Comparison of ENCODE assay signal across 12 cellular contexts in the genomic region with DNA sequence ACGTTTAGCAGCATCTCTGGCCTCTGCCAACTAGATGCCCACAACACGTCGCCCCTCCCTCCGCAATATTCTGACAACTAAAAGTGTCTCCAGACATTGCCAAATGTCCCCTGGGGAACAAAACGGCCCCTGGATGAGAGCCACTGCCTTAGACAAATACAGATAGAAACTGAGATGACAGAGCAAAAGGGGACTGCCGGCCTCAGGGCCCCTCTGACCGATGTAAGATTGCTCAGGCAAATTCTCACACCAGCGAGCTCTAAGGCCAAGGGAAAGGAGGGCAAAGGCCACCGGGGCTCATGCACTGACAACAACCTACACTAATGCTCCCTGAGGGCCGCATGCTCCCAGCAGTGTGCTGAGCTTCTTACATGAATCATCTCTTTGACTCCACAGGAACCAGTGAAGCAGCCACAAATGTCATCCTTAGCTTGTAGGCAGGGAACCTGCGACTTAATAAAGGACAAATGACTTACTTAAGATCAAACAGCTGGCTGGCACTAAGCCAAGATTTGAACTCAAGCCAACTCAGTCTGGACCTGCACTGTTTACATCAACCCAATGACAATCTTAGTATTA.
DNase-seq lines count a peak whose midpoint lies in the region; ATAC-seq, FAIRE-seq and TF ChIP-seq lines count a peak whose summit lies in the region.
"Had no signal": no experiment of that assay in that cellular context is flagged by ENCODE, and none has a peak within 500 bp of the region (broad histone marks: within the 10 kb centered on the region; RNA-seq: fewer than 3 reads in every experiment).

No MANE protein-coding gene starts in this region.

- H3K27me3 Mint-ChIP-seq in T-helper 2 cell treated with Interferon-gamma antibody and Interleukin-4, amounts not matched to agents 5 μg/mL and 100 μg/mL, for 36 hours (ENCODE audit: low read depth) = peaks cover 16% of the 10 kb centered on the region

- intact Hi-C loops in GM12878 (cut with micrococcal nuclease; ENCODE audit: unreplicated experiment) = no loop called here

- no peaks in the 10 kb centered on the region for H3K9me3 Mint-ChIP-seq in T-helper 2 cell treated with Interferon-gamma antibody and Interleukin-4, amounts not matched to agents 5 μg/mL and 100 μg/mL, for 36 hours

- H3K27ac ChIP-seq in GM12878 (ENCODE audit: control insufficient read depth, insufficient read depth) (no peak overlapping the region), hepatocyte (no peak overlapping the region)
- H3K27ac ChIP-seq: suprapubic skin, WERI-Rb-1 had no signal

- H2AFZ ChIP-seq in GM12878 (ENCODE audit: control insufficient read depth, low read depth, low read length) (no peak overlapping the region), hepatocyte (no peak overlapping the region)

- TF ChIP-seq EP300 in GM12878 (IDR thresholded peaks at IDR 0.05; ENCODE audit: borderline replicate concordance in 1 of 2, control insufficient read depth in 1 of 2, low read depth in 2 of 2, low read length in 2 of 2) = no peak

- H3K27me3 ChIP-seq in GM12878 (replicated peaks in 1 of 2; ENCODE audit: control insufficient read depth in 2 of 2, insufficient read depth in 2 of 2, low read length in 1 of 2) (no peaks in the 10 kb centered on the region; a peak in 1 of 4 replicates), hepatocyte (no peaks in the 10 kb centered on the region)
- H3K27me3 ChIP-seq: suprapubic skin had no signal

- no peak for FAIRE-seq in GM12878 (lab: Jason Lieb, UNC)
- FAIRE-seq: GM19239 had no signal

- no peaks in the 10 kb centered on the region for H3K4me1 Mint-ChIP-seq in T-helper 2 cell treated with Interferon-gamma antibody and Interleukin-4, amounts not matched to agents 5 μg/mL and 100 μg/mL, for 36 hours (ENCODE audit: low read depth)

- RAD21 ChIA-PET in GM12878 (lab: Charles Lee; ENCODE audit: unreplicated experiment) = no interaction called here

- H3K79me2 ChIP-seq in GM12878 (ENCODE audit: control insufficient read depth, insufficient read depth, low read length) (no peaks in the 10 kb centered on the region), hepatocyte (no peaks in the 10 kb centered on the region)

- no peaks in the 10 kb centered on the region for H3K9me2 ChIP-seq in hepatocyte (replicated peaks; ENCODE audit: insufficient read depth)

- ATAC-seq in GM12878 (peak; percentile 28; the same call in 1 of the 3 replicates), GM18907 (IDR thresholded peaks at IDR 0.05; ENCODE audit: unreplicated experiment) (no peak), HG03354 (IDR thresholded peaks at IDR 0.05; ENCODE audit: poor library complexity, severe bottlenecking, unreplicated experiment) (no peak)

- peak; percentile 55 for DNase-seq in AG20443 (ENCODE audit: low spot score)
- DNase-seq in HT1080 (ENCODE audit: low read depth) = peak; percentile 11
- no peak for DNase-seq in GM12878 (ENCODE audit: low read depth, low spot score)
- DNase-seq in hepatocyte (ENCODE audit: low spot score) = peak; percentile 46
- DNase-seq in pons (ENCODE audit: low spot score) = no peak
- DNase-seq in T-helper 2 cell treated with Interferon-gamma antibody and Interleukin-4, amounts not matched to agents 5 μg/mL and 100 μg/mL, for 36 hours (ENCODE audit: low spot score) = no peak
- DNase-seq: occipital lobe, WERI-Rb-1 had no signal

- no peak overlapping the region for H3K27ac Mint-ChIP-seq in T-helper 2 cell treated with Interferon-gamma antibody and Interleukin-4, amounts not matched to agents 5 μg/mL and 100 μg/mL, for 36 hours

- in situ Hi-C loops in GM12878 (cut with MboI) = no loop called here

- H3K9me3 ChIP-seq in GM12878 (replicated peaks; ENCODE audit: control insufficient read depth, insufficient read depth, low read length) (no peaks in the 10 kb centered on the region), hepatocyte (ENCODE audit: low read depth) (no peaks in the 10 kb centered on the region)
- H3K9me3 ChIP-seq: suprapubic skin had no signal

- no peak for TF ChIP-seq CTCF in GM12878 (IDR thresholded peaks at IDR 0.05 in 2 of 3, conservative IDR thresholded peaks at IDR 0.05 in 1 of 3; ENCODE audit: control insufficient read depth in 2 of 3, extremely low read depth in 1 of 3, insufficient read depth in 1 of 3, low read depth in 3 of 3, low read length in 3 of 3)
- no peak for TF ChIP-seq CTCF in hepatocyte (IDR thresholded peaks at IDR 0.05; ENCODE audit: poor library complexity)

- SMC1A ChIA-PET in GM12878 (lab: Charles Lee; ENCODE audit: uncharacterized antibody, unreplicated experiment) = no interaction called here

- no peak overlapping the region for H3K4me3 ChIP-seq in GM12878
- no peak overlapping the region for H3K4me3 ChIP-seq in hepatocyte
- H3K4me3 ChIP-seq: suprapubic skin had no signal

- no peak overlapping the region for H3K4me2 ChIP-seq in GM12878 (ENCODE audit: control insufficient read depth, insufficient read depth)
- H3K4me2 ChIP-seq in hepatocyte = no peak overlapping the region

- TF ChIP-seq RAD21 in GM12878 (IDR thresholded peaks at IDR 0.05; ENCODE audit: insufficient read depth, low read depth, low read length) = no peak

- H3K4me1 ChIP-seq in GM12878 (ENCODE audit: control insufficient read depth, insufficient read depth, low read length) (no peaks in the 10 kb centered on the region), hepatocyte (ENCODE audit: insufficient read depth) (peaks cover 16% of the 10 kb centered on the region)

- H3K4me3 Mint-ChIP-seq in T-helper 2 cell treated with Interferon-gamma antibody and Interleukin-4, amounts not matched to agents 5 μg/mL and 100 μg/mL, for 36 hours = no peak overlapping the region

- POLR2A ChIA-PET in GM12878 (lab: Charles Lee) = no interaction called here

- H3K36me3 ChIP-seq in GM12878 (ENCODE audit: control insufficient read depth in 2 of 2, insufficient read depth in 2 of 2, low read length in 1 of 2) = no peaks in the 10 kb centered on the region
- H3K36me3 ChIP-seq in hepatocyte (replicated peaks; ENCODE audit: insufficient read depth, low read depth) = no peaks in the 10 kb centered on the region
- H3K36me3 ChIP-seq: suprapubic skin, WERI-Rb-1 had no signal

- BruUV-seq in GM12878 (replicated peaks; lab: Mats Ljungman, UMichigan) = no TSS peak

- no peak overlapping the region for H3K9ac ChIP-seq in GM12878 (ENCODE audit: control insufficient read depth, insufficient read depth, low read length)

- CTCF ChIA-PET in GM12878 (lab: Yijun Ruan, JAX) = interaction anchor here (0.7 kb wide), 1 partner anchor 1519 kb away, joined by 3 read pairs; no protein-coding TSS in a partner anchor

- TF ChIP-seq POLR2A in GM12878 (IDR thresholded peaks at IDR 0.05; ENCODE audit: low read depth, low read length) = no peak

- H3K36me3 Mint-ChIP-seq in T-helper 2 cell treated with Interferon-gamma antibody and Interleukin-4, amounts not matched to agents 5 μg/mL and 100 μg/mL, for 36 hours (ENCODE audit: low read depth) = no peaks in the 10 kb centered on the region

- WGBS in GM12878 (ENCODE audit: insufficient coverage, insufficient replicate concordance, low lambda C conversion rate, missing lambda C conversion rate) = 16% methylated on average over 11 of the region's 11 CpGs
- 58% methylated on average over 11 of the region's 11 CpGs for WGBS in hepatocyte (ENCODE audit: low lambda C conversion rate, missing lambda C conversion rate)

- H4K20me1 ChIP-seq in GM12878 (ENCODE audit: control insufficient read depth, insufficient read depth) = no peaks in the 10 kb centered on the region
- H4K20me1 ChIP-seq in hepatocyte (ENCODE audit: insufficient read depth, poor library complexity, severe bottlenecking) = no peaks in the 10 kb centered on the region

TF ChIP-seq in GM12878, 131 proteins besides CTCF, POLR2A, EP300 and RAD21:
- no peak for TF ChIP-seq FOXK2 (IDR thresholded peaks at IDR 0.05)

Comparison
In these comparisons a context has a peak if more than half of its experiments do, and no peak if none do; other contexts are left out.
1. DNase-seq: peak in AG20443 (single experiment), HT1080 (single experiment) and hepatocyte (single experiment); none in GM12878 (single experiment), pons (single experiment) and T-helper 2 cell treated with Interferon-gamma antibody and Interleukin-4, amounts not matched to agents 5 μg/mL and 100 μg/mL, for 36 hours (single experiment).